In genomic region chr6:75437451-75438185, GRCh38 we compare ENCODE assay signal across 12 cellular contexts. TPM values are rescaled to one million over a fixed set of nuclear protein-coding genes. Genes with fewer than 3 reads are reported as not detected.
DNase-seq lines count a peak whose midpoint lies in the region; ATAC-seq and TF ChIP-seq lines count a peak whose summit lies in the region.
"Had no signal": no experiment of that assay in that cellular context is flagged by ENCODE, and none has a peak within 500 bp of the region (broad histone marks: within the 10 kb centered on the region; RNA-seq: fewer than 3 reads in every experiment).

No MANE protein-coding gene starts in this region.

- H3K36me3 ChIP-seq in gastroesophageal sphincter = no peaks in the 10 kb centered on the region

- intact Hi-C loops in dorsolateral prefrontal cortex (cut with DNase I) = no loop called here

- peak; percentile 88 for ATAC-seq in gastroesophageal sphincter
- no peak for ATAC-seq in GM18861 (IDR thresholded peaks at IDR 0.05; ENCODE audit: unreplicated experiment)
- ATAC-seq: HCT116; stimulated activated memory B cell treated with anti-CD40 and anti-IgM and Interleukin-4, amounts not matched to agents 10 μg/mL and 1 μg/mL and 100 μg/mL, for 72 hours had no signal

- no peak for TF ChIP-seq EP300 in gastroesophageal sphincter (IDR thresholded peaks at IDR 0.05)

- no peaks in the 10 kb centered on the region for H3K9me3 ChIP-seq in gastroesophageal sphincter

- H3K27ac ChIP-seq in gastroesophageal sphincter = peak overlapping the region; percentile 53 to 86 (median 78)
- peak overlapping the region in 6 of 59 donors; percentile 0 to 25 (median 8) for H3K27ac ChIP-seq in dorsolateral prefrontal cortex

- H3K27me3 ChIP-seq in gastroesophageal sphincter (no peaks in the 10 kb centered on the region), dorsolateral prefrontal cortex (no peaks in the 10 kb centered on the region)

- 32 to 37% methylated on average over 6 of the region's 6 CpGs for WGBS in gastroesophageal sphincter (ENCODE audit: low coverage in 1 of 2), 2 donors

- peaks cover 14 to 41% (median 17%) of the 10 kb centered on the region in 3 donors for H3K4me1 ChIP-seq in gastroesophageal sphincter

- TF ChIP-seq CTCF in WI38 (IDR thresholded peaks at IDR 0.05; ENCODE audit: low read depth, low read length) (no peak), gastroesophageal sphincter (IDR thresholded peaks at IDR 0.05) (no peak), dorsolateral prefrontal cortex (IDR thresholded peaks at IDR 0.05 in 54 of 56, conservative IDR thresholded peaks at IDR 0.05 in 2 of 56; ENCODE audit: low read depth in 1 of 56, partially characterized antibody in 56 of 56) (no peak)

- no peak for TF ChIP-seq POLR2A in gastroesophageal sphincter (IDR thresholded peaks at IDR 0.05)

- H3K4me3 ChIP-seq in WI38 (ENCODE audit: low read depth, low read length) (peak overlapping the region; percentile 14; the same call in 1 of the 2 replicates), gastroesophageal sphincter (no peak overlapping the region), dorsolateral prefrontal cortex (peak overlapping the region in 3 of 59 donors; percentile 6 to 33 (median 25))

- DNase-seq in AG08395 (ENCODE audit: low spot score) (peak; percentile 82), pons (ENCODE audit: low spot score) (peak; percentile 14), NCI-H1417 (lab: John Stamatoyannopoulos, UW) (no peak), dorsolateral prefrontal cortex (no peak)
- DNase-seq in activated effector memory CD4-positive, alpha-beta T cell treated with Interleukin-2 at 50 U/mL for 16 hours = no peak
- DNase-seq: NCI-H748 treated with DMSO at 0.1 percent for 48 hours; stimulated activated CD4-positive, alpha-beta T cell treated with anti-CD3 and anti-CD28 coated beads, Interleukin-15, amount 100 ng/mL, for 24 hours had no signal

RNA-seq across cellular contexts. Expression of gene FILIP1, which starts 56.0 kb away (rescaled TPM):
- total RNA-seq in gastroesophageal sphincter (10 to 100 TPM; 36.0 to 57.6 (median 48.0) TPM), dorsolateral prefrontal cortex (10 to 100 TPM in 2 of 120 experiments, 1 to 10 TPM in 118; 1.6 to 12.2 (median 5.0) TPM)

Comparison
In these comparisons a context has a peak if more than half of its experiments do, and no peak if none do; other contexts are left out.
1. DNase-seq: peak in AG08395 (single experiment) and pons (single experiment); none in NCI-H1417 (0 of 3), dorsolateral prefrontal cortex (0 of 10) and activated effector memory CD4-positive, alpha-beta T cell treated with Interleukin-2 at 50 U/mL for 16 hours (single experiment).